ENCODE assay signal across 3 cellular contexts in the genomic region with DNA sequence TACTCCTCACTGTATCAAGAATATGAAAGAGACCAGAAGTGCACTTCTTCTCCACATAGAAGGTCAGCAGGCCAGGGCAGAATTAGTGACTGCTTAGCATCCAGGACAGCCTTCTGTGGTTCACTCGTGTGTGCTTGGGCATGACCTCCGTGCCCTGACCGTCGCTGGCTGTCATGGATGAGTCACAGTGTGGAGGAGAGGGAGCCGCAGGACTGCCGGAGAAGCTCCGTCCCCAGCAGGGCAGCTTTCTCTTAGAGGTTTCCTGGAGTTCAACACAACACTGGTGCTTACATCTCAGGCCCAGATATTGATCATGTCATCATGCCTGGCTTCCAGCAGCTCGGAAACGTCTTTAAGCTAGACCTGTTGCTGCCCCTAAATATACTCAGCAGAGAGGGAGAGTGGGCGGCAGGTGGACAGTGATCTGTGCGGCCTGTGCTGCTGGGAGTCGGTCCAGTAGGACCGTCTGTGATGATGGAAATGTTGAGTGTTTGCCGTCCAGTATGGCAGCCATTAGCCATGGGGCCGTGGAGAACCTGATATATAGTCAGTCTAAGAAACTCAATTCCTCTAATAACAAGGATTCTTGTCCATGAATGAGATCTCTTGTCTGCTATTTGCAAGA. TPM values are rescaled to one million over a fixed set of nuclear protein-coding genes. Genes with fewer than 3 reads are reported as not detected.
"Had no signal": no experiment of that assay in that cellular context is flagged by ENCODE, and none has a peak within 500 bp of the region (broad histone marks: within the 10 kb centered on the region; RNA-seq: fewer than 3 reads in every experiment).

No MANE protein-coding gene starts in this region.

RNA-seq across cellular contexts. Expression of gene MUC20, which starts 42.3 kb away (rescaled TPM):
- total RNA-seq: IMR-90, RPMI7951, SJCRH30 had no signal
